1 cellular context compared by ENCODE assay signal in the genomic region with DNA sequence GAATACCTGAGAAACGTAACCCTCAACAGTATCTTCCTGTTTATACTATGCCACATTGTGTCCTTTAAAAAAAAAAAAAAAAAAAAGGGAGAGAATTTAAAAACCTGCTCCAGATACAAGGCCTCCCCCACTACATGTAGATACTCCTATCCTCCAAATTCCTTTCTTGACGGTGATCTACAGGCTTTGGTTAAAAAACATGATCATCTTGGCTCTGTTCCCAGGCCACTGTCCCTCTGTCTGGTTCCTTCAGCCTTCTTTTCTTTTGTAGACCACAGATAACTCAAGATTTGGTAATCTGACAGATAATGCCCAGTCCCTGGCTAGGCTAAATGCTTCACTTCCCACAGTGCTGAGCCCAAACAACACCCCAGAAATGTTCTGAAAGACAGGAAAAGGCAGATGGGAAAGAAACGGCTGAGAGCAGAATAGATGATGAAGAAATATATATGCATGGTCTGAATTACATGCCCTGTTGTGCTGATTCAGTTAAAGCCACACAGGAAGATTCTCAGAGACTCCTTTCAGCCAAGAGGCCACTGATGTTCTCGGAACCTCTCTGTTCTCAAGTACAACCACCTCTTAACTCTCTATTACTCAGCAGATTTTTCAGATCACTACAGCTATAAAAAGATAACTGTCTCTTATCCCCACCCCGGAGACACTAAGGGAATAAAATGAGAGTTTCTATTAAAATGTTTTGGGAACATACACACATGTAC.
TF ChIP-seq lines count a peak whose summit lies in the region.

No MANE protein-coding gene starts in this region.

TF ChIP-seq in GM23338, 12 proteins besides CTCF, POLR2A, EP300 and RAD21 (continued from another document):
- TF ChIP-seq ZNF462 (CRISPR knock-in tag; IDR thresholded peaks at IDR 0.05) (no peak), REST (IDR thresholded peaks at IDR 0.05; ENCODE audit: unreplicated experiment) (no peak), NANOG (IDR thresholded peaks at IDR 0.05; ENCODE audit: borderline replicate concordance) (no peak), CREB1 (CRISPR knock-in tag; IDR thresholded peaks at IDR 0.05; ENCODE audit: low read depth) (no peak), JUNB (IDR thresholded peaks at IDR 0.05; ENCODE audit: unreplicated experiment) (no peak)
